In genomic region chr2:45884126-45884525, GRCh38 we compare ENCODE assay signal across 17 cellular contexts.
"Had no signal": no experiment of that assay in that cellular context is flagged by ENCODE, and none has a peak within 500 bp of the region (broad histone marks: within the 10 kb centered on the region; RNA-seq: fewer than 3 reads in every experiment).

No MANE protein-coding gene starts in this region.

- H3K4me3 Mint-ChIP-seq: activated CD4-positive, alpha-beta T cell treated with anti-CD3 and anti-CD28 coated beads, Interleukin-2, amount 10 ng/mL, durations not matched to agents 24 days and 14 days; activated naive CD8-positive, alpha-beta T cell treated with anti-CD3 and anti-CD28 coated beads, Interleukin-2, amount 50 U/mL, for 24 hours; activated T-helper 1 cell treated with anti-CD3 and anti-CD28 coated beads, Interleukin-12 subunit alpha, Interleukin-12 subunit beta, Interleukin-2, Interleukin-4 antibody, amounts not matched to agents 30 ng/mL and 10 ng/mL and 1 ng/mL, durations not matched to agents 14 hours and 24 hours and 36 hours; effector memory CD8-positive, alpha-beta T cell; neural progenitor cell; T-helper 17 cell; WTC11 had no signal

- H3K9ac ChIP-seq: neural progenitor cell, SK-N-SH had no signal

- H2AFZ ChIP-seq: neural progenitor cell had no signal

- H3K27ac ChIP-seq: colonic mucosa, foreskin keratinocyte, neural progenitor cell had no signal

- H3K36me3 Mint-ChIP-seq: WTC11 had no signal

- H3K9me3 Mint-ChIP-seq: activated CD4-positive, alpha-beta T cell treated with anti-CD3 and anti-CD28 coated beads, Interleukin-2, amount 10 ng/mL, durations not matched to agents 24 days and 14 days; activated naive CD8-positive, alpha-beta T cell treated with anti-CD3 and anti-CD28 coated beads, Interleukin-2, amount 50 U/mL, for 24 hours; activated T-helper 1 cell treated with anti-CD3 and anti-CD28 coated beads, Interleukin-12 subunit alpha, Interleukin-12 subunit beta, Interleukin-2, Interleukin-4 antibody, amounts not matched to agents 30 ng/mL and 10 ng/mL and 1 ng/mL, durations not matched to agents 14 hours and 24 hours and 36 hours; effector memory CD8-positive, alpha-beta T cell had no signal

- H3K27ac Mint-ChIP-seq: activated CD4-positive, alpha-beta T cell treated with anti-CD3 and anti-CD28 coated beads, Interleukin-2, amount 10 ng/mL, durations not matched to agents 24 days and 14 days; activated naive CD8-positive, alpha-beta T cell treated with anti-CD3 and anti-CD28 coated beads, Interleukin-2, amount 50 U/mL, for 24 hours; activated T-helper 1 cell treated with anti-CD3 and anti-CD28 coated beads, Interleukin-12 subunit alpha, Interleukin-12 subunit beta, Interleukin-2, Interleukin-4 antibody, amounts not matched to agents 30 ng/mL and 10 ng/mL and 1 ng/mL, durations not matched to agents 14 hours and 24 hours and 36 hours; effector memory CD8-positive, alpha-beta T cell; neural progenitor cell; T-helper 17 cell; WTC11 had no signal

- H3K4me1 ChIP-seq: foreskin keratinocyte, neural progenitor cell had no signal

- ATAC-seq: activated naive CD8-positive, alpha-beta T cell treated with anti-CD3 and anti-CD28 coated beads, Interleukin-2, amount 50 U/mL, for 24 hours; effector memory CD8-positive, alpha-beta T cell; foreskin keratinocyte; heart left ventricle; left lobe of liver; T-helper 17 cell; WTC11 had no signal

- H3K9me3 ChIP-seq: ascending aorta, colonic mucosa, ovary, SK-N-SH, tibial nerve had no signal

- DNase-seq: activated CD4-positive, alpha-beta T cell treated with anti-CD3 and anti-CD28 coated beads, Interleukin-2, amount 10 ng/mL, durations not matched to agents 24 days and 14 days; activated naive CD4-positive, alpha-beta T cell treated with Interleukin-2 at 50 U/mL for 16 hours; activated naive CD8-positive, alpha-beta T cell treated with anti-CD3 and anti-CD28 coated beads, Interleukin-2, amount 50 U/mL, for 24 hours; colonic mucosa; effector memory CD8-positive, alpha-beta T cell; foreskin keratinocyte; heart left ventricle; mesendoderm; ovary; SK-N-SH; T-helper 17 cell had no signal

- H3K4me3 ChIP-seq: ascending aorta, colonic mucosa, heart left ventricle, neural progenitor cell, ovary, tibial nerve had no signal

- H3K36me3 ChIP-seq: ascending aorta, colonic mucosa, heart left ventricle, neural progenitor cell, ovary had no signal

- H3K27me3 ChIP-seq: ascending aorta, colonic mucosa, foreskin keratinocyte, heart left ventricle, neural progenitor cell, ovary, tibial nerve had no signal

- H3K4me2 ChIP-seq: neural progenitor cell, SK-N-SH had no signal
